ENCODE assay signal across 1 cellular context in the genomic region with DNA sequence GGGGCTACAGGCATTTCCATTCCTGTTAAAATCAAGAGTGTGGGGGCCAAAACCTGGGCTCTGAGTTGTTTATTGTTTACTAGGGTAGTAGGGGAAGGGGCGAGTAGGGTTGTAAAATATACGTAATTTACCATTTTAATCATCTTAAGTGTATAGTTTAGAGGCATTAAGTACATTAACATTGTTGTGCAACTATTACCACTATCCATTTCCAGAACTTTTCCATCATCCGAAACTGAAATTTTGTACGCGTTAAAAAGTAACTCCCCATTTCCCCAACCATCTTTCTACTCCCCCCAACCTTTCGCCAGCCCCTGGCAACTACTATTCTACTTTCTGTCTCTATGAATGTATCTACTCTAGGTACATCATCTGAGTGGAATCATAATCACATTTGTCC.
TF ChIP-seq lines count a peak whose summit lies in the region.

No MANE protein-coding gene starts in this region.

TF ChIP-seq in HCT116, 20 proteins besides CTCF, POLR2A, EP300 and RAD21:
- TF ChIP-seq ZFX (IDR thresholded peaks at IDR 0.05) (no peak), EGR1 (IDR thresholded peaks at IDR 0.05; ENCODE audit: low read depth) (no peak), SRF (IDR thresholded peaks at IDR 0.05; ENCODE audit: low read depth) (no peak), FOSL1 (IDR thresholded peaks at IDR 0.05; ENCODE audit: low read depth) (no peak), TCF7L2 (IDR thresholded peaks at IDR 0.05; ENCODE audit: borderline replicate concordance, extremely low read depth, insufficient read depth, insufficient read length) (no peak), EZH2 (IDR thresholded peaks at IDR 0.05) (no peak), SIN3A (IDR thresholded peaks at IDR 0.05; ENCODE audit: low read depth) (no peak), YY1 (IDR thresholded peaks at IDR 0.05; ENCODE audit: extremely low read depth, insufficient replicate concordance, low read depth, low read length) (no peak), ZNF274 (IDR thresholded peaks at IDR 0.05; ENCODE audit: low read depth, low read length) (no peak), ELF1 (IDR thresholded peaks at IDR 0.05; ENCODE audit: borderline replicate concordance, low read depth) (no peak), JUND (IDR thresholded peaks at IDR 0.05) (no peak), EZH2phosphoT487 (IDR thresholded peaks at IDR 0.05; ENCODE audit: borderline replicate concordance) (no peak), SP1 (IDR thresholded peaks at IDR 0.05; ENCODE audit: low read depth) (no peak), CEBPB (IDR thresholded peaks at IDR 0.05; ENCODE audit: low read depth) (no peak), CBX3 (IDR thresholded peaks at IDR 0.05; ENCODE audit: low read depth) (no peak)
- TF ChIP-seq, protein P1, sequence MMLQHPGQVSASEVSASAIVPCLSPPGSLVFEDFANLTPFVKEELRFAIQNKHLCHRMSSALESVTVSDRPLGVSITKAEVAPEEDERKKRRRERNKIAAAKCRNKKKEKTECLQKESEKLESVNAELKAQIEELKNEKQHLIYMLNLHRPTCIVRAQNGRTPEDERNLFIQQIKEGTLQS (IDR thresholded peaks at IDR 0.05) = no peak
- TF ChIP-seq, protein P2, sequence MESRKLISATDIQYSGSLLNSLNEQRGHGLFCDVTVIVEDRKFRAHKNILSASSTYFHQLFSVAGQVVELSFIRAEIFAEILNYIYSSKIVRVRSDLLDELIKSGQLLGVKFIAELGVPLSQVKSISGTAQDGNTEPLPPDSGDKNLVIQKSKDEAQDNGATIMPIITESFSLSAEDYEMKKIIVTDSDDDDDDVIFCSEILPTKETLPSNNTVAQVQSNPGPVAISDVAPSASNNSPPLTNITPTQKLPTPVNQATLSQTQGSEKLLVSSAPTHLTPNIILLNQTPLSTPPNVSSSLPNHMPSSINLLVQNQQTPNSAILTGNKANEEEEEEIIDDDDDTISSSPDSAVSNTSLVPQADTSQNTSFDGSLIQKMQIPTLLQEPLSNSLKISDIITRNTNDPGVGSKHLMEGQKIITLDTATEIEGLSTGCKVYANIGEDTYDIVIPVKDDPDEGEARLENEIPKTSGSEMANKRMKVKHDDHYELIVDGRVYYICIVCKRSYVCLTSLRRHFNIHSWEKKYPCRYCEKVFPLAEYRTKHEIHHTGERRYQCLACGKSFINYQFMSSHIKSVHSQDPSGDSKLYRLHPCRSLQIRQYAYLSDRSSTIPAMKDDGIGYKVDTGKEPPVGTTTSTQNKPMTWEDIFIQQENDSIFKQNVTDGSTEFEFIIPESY (IDR thresholded peaks at IDR 0.05; ENCODE audit: extremely low read depth, insufficient replicate concordance, low read length) = no peak
